ENCODE assay signal across 17 cellular contexts in the genomic region with DNA sequence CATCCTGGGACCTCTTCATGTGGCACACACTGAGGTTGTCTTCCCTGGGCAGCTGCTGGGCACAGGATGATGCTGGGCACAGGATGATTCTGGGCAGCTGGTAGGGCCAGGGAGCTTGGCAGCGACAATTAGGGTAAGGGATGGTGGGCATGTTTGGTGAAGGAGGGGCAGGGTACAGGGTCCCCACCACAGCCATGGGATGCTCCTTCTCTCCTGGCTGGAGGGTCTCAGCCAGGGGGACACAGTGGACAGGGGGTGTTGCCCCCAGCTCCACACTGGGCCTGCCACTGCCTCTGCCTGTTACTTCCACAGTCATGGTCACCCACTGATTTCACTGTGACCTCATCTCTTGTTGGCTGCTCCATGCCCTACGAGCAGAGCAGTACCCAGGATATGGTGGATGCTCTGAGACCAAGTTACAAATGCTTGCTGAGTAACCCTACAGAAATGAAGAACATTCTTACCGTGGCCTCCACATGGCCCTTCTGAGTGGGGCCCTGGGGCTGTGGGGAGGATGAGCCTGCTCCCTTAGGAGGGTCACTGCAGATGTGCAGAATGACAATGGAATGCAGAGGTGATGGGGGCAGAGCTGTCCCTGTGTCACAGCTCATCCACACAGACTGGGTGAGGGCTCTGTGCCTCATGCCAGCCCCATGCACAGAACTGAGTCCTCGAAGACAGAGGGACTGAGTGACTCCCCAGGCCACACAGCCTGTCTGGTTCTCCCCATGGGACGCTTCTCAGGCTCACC. TPM values are rescaled to one million over a fixed set of nuclear protein-coding genes. Genes with fewer than 3 reads are reported as not detected.
DNase-seq lines count a peak whose midpoint lies in the region; ATAC-seq and TF ChIP-seq lines count a peak whose summit lies in the region.
"Had no signal": no experiment of that assay in that cellular context is flagged by ENCODE, and none has a peak within 500 bp of the region (broad histone marks: within the 10 kb centered on the region; RNA-seq: fewer than 3 reads in every experiment).

No MANE protein-coding gene starts in this region.

- H3K4me1 ChIP-seq in left ventricle myocardium inferior (no peaks in the 10 kb centered on the region), RWPE2 (ENCODE audit: insufficient read depth, poor library complexity, severe bottlenecking) (no peaks in the 10 kb centered on the region), uterus (no peaks in the 10 kb centered on the region), thyroid gland (no peaks in the 10 kb centered on the region)

- 70 to 81% methylated on average over 4 to 5 of the region's 5 CpGs for WGBS in thyroid gland, 2 donors

- no peak for TF ChIP-seq CTCF in left ventricle myocardium inferior (IDR thresholded peaks at IDR 0.05; ENCODE audit: borderline replicate concordance)
- TF ChIP-seq CTCF in RWPE2 (IDR thresholded peaks at IDR 0.05; ENCODE audit: poor library complexity, severe bottlenecking), result no peak
- no peak for TF ChIP-seq CTCF in uterus (IDR thresholded peaks at IDR 0.05)
- TF ChIP-seq CTCF in thyroid gland (IDR thresholded peaks at IDR 0.05), result no peak

- ATAC-seq in left cardiac atrium, result no peak
- ATAC-seq in RWPE2 (ENCODE audit: low read depth), result no peak
- ATAC-seq in HG03097 (IDR thresholded peaks at IDR 0.05; ENCODE audit: low FRiP score, unreplicated experiment), result no peak
- ATAC-seq: right cardiac atrium had no signal

- H3K36me3 ChIP-seq in left ventricle myocardium inferior, result no peaks in the 10 kb centered on the region
- H3K36me3 ChIP-seq in RWPE2 (ENCODE audit: low read depth), result no peaks in the 10 kb centered on the region
- no peaks in the 10 kb centered on the region for H3K36me3 ChIP-seq in uterus
- H3K36me3 ChIP-seq in thyroid gland, result no peaks in the 10 kb centered on the region

- intact Hi-C loops in left ventricle myocardium inferior (cut with micrococcal nuclease) (no loop called here), left cardiac atrium (cut with DNase I) (no loop called here), uterus (cut with DNase I; ENCODE audit: low total_unique reads) (no loop called here), thyroid gland (cut with DNase I) (no loop called here)

- H3K27ac ChIP-seq in left ventricle myocardium inferior (replicated peaks) (no peak overlapping the region), RWPE2 (ENCODE audit: poor library complexity, severe bottlenecking) (no peak overlapping the region), uterus (no peak overlapping the region), thyroid gland (no peak overlapping the region)

- peak; percentile 3 for DNase-seq in left ventricle myocardium inferior
- no peak for DNase-seq in left cardiac atrium
- peak; percentile 44 for DNase-seq in RWPE2 (ENCODE audit: low spot score)
- DNase-seq in kidney tubule cell (ENCODE audit: low spot score), result peak; percentile 32
- peak; percentile 6 to 12 for DNase-seq in uterus
- no peak for DNase-seq in stimulated activated CD4-positive, alpha-beta T cell treated with anti-CD3 and anti-CD28 coated beads, Interleukin-2, amount 100 ng/mL, for 48 hours
- no peak for DNase-seq in thyroid gland
- DNase-seq: activated CD4-positive, alpha-beta T cell treated with anti-CD3 and anti-CD28 coated beads for 1 hour; activated naive CD4-positive, alpha-beta T cell; effector memory CD4-positive, alpha-beta T cell; KG1; NCI-H1436; NCI-H2227 treated with DMSO at 0.1 percent for 48 hours; stimulated activated CD4-positive, alpha-beta T cell treated with anti-CD3 and anti-CD28 coated beads, Interleukin-4, amount 100 ng/mL, for 24 hours had no signal

- H3K9me3 ChIP-seq in left ventricle myocardium inferior (replicated peaks), result no peaks in the 10 kb centered on the region
- no peaks in the 10 kb centered on the region for H3K9me3 ChIP-seq in RWPE2 (ENCODE audit: severe bottlenecking)
- no peaks in the 10 kb centered on the region for H3K9me3 ChIP-seq in uterus
- no peaks in the 10 kb centered on the region for H3K9me3 ChIP-seq in thyroid gland

- H3K27me3 ChIP-seq in left ventricle myocardium inferior (ENCODE audit: low read depth), result peaks cover 26% of the 10 kb centered on the region
- H3K27me3 ChIP-seq in RWPE2 (ENCODE audit: insufficient read depth, poor library complexity, severe bottlenecking), result no peaks in the 10 kb centered on the region
- H3K27me3 ChIP-seq in uterus, result no peaks in the 10 kb centered on the region
- no peaks in the 10 kb centered on the region for H3K27me3 ChIP-seq in thyroid gland

- no peak for TF ChIP-seq POLR2A in uterus (IDR thresholded peaks at IDR 0.05)
- TF ChIP-seq POLR2A in thyroid gland (IDR thresholded peaks at IDR 0.05), result no peak

- H3K4me3 ChIP-seq in left ventricle myocardium inferior (no peak overlapping the region), RWPE2 (ENCODE audit: severe bottlenecking) (no peak overlapping the region), uterus (no peak overlapping the region), thyroid gland (replicated peaks in 1 of 3) (no peak overlapping the region)
- H3K4me3 ChIP-seq: lung had no signal

RNA-seq across cellular contexts. Expression of a gene that starts 28.4 kb away (rescaled TPM):
- total RNA-seq in left ventricle myocardium inferior (0.60 TPM), left cardiac atrium (1 to 10 TPM in 1 of 2 donors, under 1 TPM in 1; 0.84 to 6.1 TPM), uterus (1 to 10 TPM in 2 of 4 donors, under 1 TPM in 2; under 0.01 to 6.3 (median 1.0) TPM), thyroid gland (1 to 10 TPM in 2 of 4 donors, under 1 TPM in 2; 0.27 to 2.1 (median 0.88) TPM)

Comparison
In these comparisons a context has a peak if more than half of its experiments do, and no peak if none do; other contexts are left out.
1. DNase-seq: peak in left ventricle myocardium inferior (single experiment), RWPE2 (single experiment), kidney tubule cell (single experiment) and uterus (2 of 2); none in left cardiac atrium (single experiment), stimulated activated CD4-positive, alpha-beta T cell treated with anti-CD3 and anti-CD28 coated beads, Interleukin-2, amount 100 ng/mL, for 48 hours (0 of 2) and thyroid gland (0 of 2).